Comparison of ENCODE assay signal across 7 cellular contexts in the genomic region with DNA sequence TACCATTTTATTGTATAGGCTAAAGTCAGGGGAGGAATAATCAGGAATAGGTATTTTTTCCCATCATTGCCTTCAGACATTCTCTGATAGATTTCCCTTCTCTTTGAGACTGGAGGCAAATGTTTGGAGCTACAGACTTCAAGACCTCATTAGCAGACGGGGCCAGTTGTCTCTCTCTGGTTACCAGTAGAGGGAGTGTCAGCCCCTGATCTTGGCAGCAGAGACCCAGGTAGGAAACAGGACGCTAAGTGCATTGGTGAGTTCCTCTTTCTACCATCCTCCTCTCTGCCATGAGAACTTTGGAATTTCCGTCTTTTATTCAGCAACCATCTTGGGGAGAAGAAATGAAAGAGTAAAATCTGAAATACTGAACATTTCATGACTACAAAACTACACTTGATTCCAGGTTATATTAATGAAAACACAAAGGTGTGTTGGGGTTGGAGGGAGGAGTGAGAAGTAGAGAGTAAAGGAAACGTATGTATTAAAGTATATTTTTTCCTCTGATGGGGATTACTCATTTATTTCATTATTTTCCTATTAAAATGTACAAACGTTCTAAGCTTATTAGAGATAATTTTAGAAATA.
DNase-seq lines count a peak whose midpoint lies in the region; ATAC-seq and TF ChIP-seq lines count a peak whose summit lies in the region.

No MANE protein-coding gene starts in this region.

- H3K4me1 ChIP-seq in SJCRH30 (no peaks in the 10 kb centered on the region), prostate gland (replicated peaks) (no peaks in the 10 kb centered on the region)

- peaks cover 0 to 6% of the 10 kb centered on the region in 2 donors for H3K27me3 Mint-ChIP-seq in T-cell

- no peak for TF ChIP-seq POLR2A in GM18505 (IDR thresholded peaks at IDR 0.05; ENCODE audit: borderline replicate concordance, extremely low read depth, insufficient read depth, insufficient read length)
- no peak for TF ChIP-seq POLR2A in prostate gland (IDR thresholded peaks at IDR 0.05)

- H3K9me3 ChIP-seq in SJCRH30 (replicated peaks) (no peaks in the 10 kb centered on the region), prostate gland (no peaks in the 10 kb centered on the region)

- CTCF ChIA-PET in T-cell (lab: Charles Lee): no interaction called here

- H3K4me3 Mint-ChIP-seq in T-cell: no peak overlapping the region

- peak; percentile 94 for ATAC-seq in GM18505 (IDR thresholded peaks at IDR 0.05; ENCODE audit: unreplicated experiment)
- peak; percentile 83 for ATAC-seq in GM21786 (IDR thresholded peaks at IDR 0.05; ENCODE audit: unreplicated experiment)
- ATAC-seq in T-cell (replicated peaks in 1 of 4): no peak

- H3K4me3 ChIP-seq in SJCRH30 (no peak overlapping the region), prostate gland (no peak overlapping the region)

- H3K27me3 ChIP-seq in SJCRH30 (no peaks in the 10 kb centered on the region), prostate gland (replicated peaks; ENCODE audit: insufficient read depth) (no peaks in the 10 kb centered on the region)

- TF ChIP-seq CTCF in prostate gland (IDR thresholded peaks at IDR 0.05): no peak

- TF ChIP-seq RAD21 in Ishikawa (IDR thresholded peaks at IDR 0.05; ENCODE audit: low read depth): peak; percentile 54

- TF ChIP-seq EP300 in Ishikawa (IDR thresholded peaks at IDR 0.05; ENCODE audit: borderline replicate concordance): no peak

- no peaks in the 10 kb centered on the region for H3K36me3 ChIP-seq in SJCRH30
- no peaks in the 10 kb centered on the region for H3K36me3 ChIP-seq in prostate gland

- intact Hi-C loops in prostate gland (cut with DNase I): no loop called here

- DNase-seq in SJCRH30: peak; percentile 49 to 74
- peak; percentile 74 for DNase-seq in iPS-NIHi11 (ENCODE audit: low spot score)
- DNase-seq in T-cell: no peak
- DNase-seq in prostate gland (ENCODE audit: low spot score): no peak

- H3K4me1 Mint-ChIP-seq in T-cell: no peaks in the 10 kb centered on the region

- 50% methylated on average over 5 of the region's 5 CpGs for WGBS in prostate gland

- H3K27ac ChIP-seq in SJCRH30: no peak overlapping the region
- no peak overlapping the region for H3K27ac ChIP-seq in prostate gland

- no peaks in the 10 kb centered on the region for H3K36me3 Mint-ChIP-seq in T-cell

- peaks cover 0 to 4% (median 1%) of the 10 kb centered on the region in 3 donors for H3K9me3 Mint-ChIP-seq in T-cell

- H3K27ac Mint-ChIP-seq in T-cell: no peak overlapping the region

- POLR2A ChIA-PET in T-cell (lab: Charles Lee): no interaction called here

TF ChIP-seq in Ishikawa, 13 proteins besides CTCF, POLR2A, EP300 and RAD21:
- TF ChIP-seq REST (IDR thresholded peaks at IDR 0.05; ENCODE audit: low read depth) (no peak), TCF12 (IDR thresholded peaks at IDR 0.05; ENCODE audit: low read depth) (no peak), CREB1 (IDR thresholded peaks at IDR 0.05; ENCODE audit: low read depth) (no peak)
TF ChIP-seq in Ishikawa: peak in this region for 0.

Comparison
In these comparisons a context has a peak if more than half of its experiments do, and no peak if none do; other contexts are left out.
1. ATAC-seq: peak in GM18505 (single experiment) and GM21786 (single experiment); none in T-cell (0 of 4).
2. DNase-seq: peak in SJCRH30 (2 of 2) and iPS-NIHi11 (single experiment); none in T-cell (0 of 34) and prostate gland (single experiment).